Comparison of ENCODE assay signal across 16 cellular contexts in the genomic region with DNA sequence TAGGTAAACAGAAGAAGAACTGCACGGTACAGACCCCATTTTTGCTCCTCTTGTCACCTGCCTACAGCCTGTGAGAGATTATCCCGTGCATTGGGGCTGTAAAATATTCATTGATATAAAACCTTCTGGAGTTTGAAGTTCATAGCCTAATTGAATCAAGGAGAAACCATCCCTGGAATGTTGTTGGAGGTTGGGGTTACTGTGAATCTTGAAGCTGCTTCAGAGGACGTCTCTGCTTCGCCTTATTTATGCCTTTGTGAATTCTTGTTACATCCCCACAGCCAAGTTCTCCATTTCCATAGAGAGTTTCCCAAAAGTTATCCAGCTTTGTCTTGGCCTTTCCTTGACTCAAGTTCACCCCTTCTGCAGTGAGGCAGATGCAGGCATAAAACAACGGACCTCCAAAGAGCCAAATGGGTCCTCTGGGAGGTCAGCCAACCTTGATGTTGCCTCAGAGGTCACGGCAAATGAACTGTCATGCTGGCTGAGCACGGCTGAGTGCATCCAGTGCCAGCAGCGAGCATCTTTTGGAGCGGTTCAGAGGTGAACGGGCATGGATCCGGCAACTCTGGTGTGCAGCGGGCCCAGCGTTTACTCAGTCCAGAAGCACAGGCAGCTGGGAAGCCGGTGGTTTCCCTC.
DNase-seq lines count a peak whose midpoint lies in the region; ATAC-seq and TF ChIP-seq lines count a peak whose summit lies in the region.
"Had no signal": no experiment of that assay in that cellular context is flagged by ENCODE, and none has a peak within 500 bp of the region (broad histone marks: within the 10 kb centered on the region; RNA-seq: fewer than 3 reads in every experiment).

No MANE protein-coding gene starts in this region.

- ATAC-seq in SK-N-SH treated with all-trans-retinoic acid at 6 μM for 48 hours = peak; percentile 8; the same call in 2 of the 3 replicates
- peak; percentile 56 for ATAC-seq in aorta (ENCODE audit: low FRiP score)
- no peak for ATAC-seq in naive thymus-derived CD4-positive, alpha-beta T cell
- ATAC-seq in left colon = no peak
- ATAC-seq: stimulated activated naive CD8-positive, alpha-beta T cell treated with anti-CD3 and anti-CD28 coated beads, Interleukin-15, Interleukin-2, amounts not matched to agents 100 U/mL and 50 U/mL, for 24 hours had no signal

- H3K4me3 Mint-ChIP-seq in naive thymus-derived CD4-positive, alpha-beta T cell = no peak overlapping the region
- H3K4me3 Mint-ChIP-seq: activated CD4-positive, alpha-beta T cell treated with anti-CD3 and anti-CD28 coated beads, Interleukin-2, amount 10 ng/mL, durations not matched to agents 24 days and 14 days had no signal

- peaks cover 7 to 15% (median 12%) of the 10 kb centered on the region in 7 donors for H3K4me1 Mint-ChIP-seq in naive thymus-derived CD4-positive, alpha-beta T cell

- H3K36me3 ChIP-seq in SK-N-SH (replicated peaks in 1 of 2; ENCODE audit: control insufficient read depth in 1 of 2, insufficient read depth in 2 of 2, low read length in 1 of 2) = no peaks in the 10 kb centered on the region
- H3K36me3 ChIP-seq in osteoblast (ENCODE audit: insufficient read depth, low read length) = no peaks in the 10 kb centered on the region
- H3K36me3 ChIP-seq in aorta (ENCODE audit: control insufficient read depth in 1 of 2, insufficient read depth in 2 of 2, low read length in 1 of 2) = no peaks in the 10 kb centered on the region
- H3K36me3 ChIP-seq in naive thymus-derived CD4-positive, alpha-beta T cell (ENCODE audit: control insufficient read depth in 2 of 3, insufficient read depth in 3 of 3, low read length in 3 of 3) = no peaks in the 10 kb centered on the region
- H3K36me3 ChIP-seq: neutrophil, spleen had no signal

- H3K4me1 ChIP-seq in SK-N-SH (ENCODE audit: control insufficient read depth in 1 of 2, insufficient read depth in 2 of 2, low read depth in 1 of 2, low read length in 1 of 2) (peaks cover 15 to 28% of the 10 kb centered on the region in 2 experiments), osteoblast (ENCODE audit: insufficient read depth, low read length) (peaks cover 35% of the 10 kb centered on the region), aorta (ENCODE audit: control insufficient read depth in 1 of 2, insufficient read depth in 2 of 2, low read length in 2 of 2) (peaks cover 0 to 3% of the 10 kb centered on the region in 2 donors)
- peaks cover 0 to 12% of the 10 kb centered on the region in 2 donors for H3K4me1 ChIP-seq in naive thymus-derived CD4-positive, alpha-beta T cell (ENCODE audit: control insufficient read depth in 2 of 2, insufficient read depth in 2 of 2, low read length in 2 of 2)

- H3K4me2 ChIP-seq in SK-N-SH (no peak overlapping the region), osteoblast (ENCODE audit: insufficient read depth, low read length) (peak overlapping the region; percentile 38)

- H4K20me1 ChIP-seq in SK-N-SH (ENCODE audit: insufficient read depth) (no peaks in the 10 kb centered on the region), osteoblast (ENCODE audit: insufficient read depth, low read length) (no peaks in the 10 kb centered on the region)

- H2AFZ ChIP-seq in SK-N-SH (ENCODE audit: low read depth) (no peak overlapping the region), osteoblast (ENCODE audit: low read length) (no peak overlapping the region)

- H3K4me3 ChIP-seq in SK-N-SH (ENCODE audit: low read depth in 2 of 2, low read length in 1 of 2) = no peak overlapping the region
- peak overlapping the region; percentile 6 for H3K4me3 ChIP-seq in osteoblast (ENCODE audit: insufficient read depth, low read length)
- H3K4me3 ChIP-seq in aorta (ENCODE audit: low read length in 2 of 2) = no peak overlapping the region
- H3K4me3 ChIP-seq in naive thymus-derived CD4-positive, alpha-beta T cell (ENCODE audit: low read length) = no peak overlapping the region
- H3K4me3 ChIP-seq: spleen had no signal

- no peaks in the 10 kb centered on the region for H3K9me3 ChIP-seq in SK-N-SH
- no peaks in the 10 kb centered on the region for H3K9me3 ChIP-seq in osteoblast (ENCODE audit: low read depth, low read length)
- no peaks in the 10 kb centered on the region for H3K9me3 ChIP-seq in aorta (ENCODE audit: control insufficient read depth, low read length)
- no peaks in the 10 kb centered on the region for H3K9me3 ChIP-seq in naive thymus-derived CD4-positive, alpha-beta T cell (ENCODE audit: control insufficient read depth in 2 of 3, low read length in 3 of 3)
- H3K9me3 ChIP-seq: neutrophil, spleen had no signal

- WGBS in SK-N-SH (ENCODE audit: low lambda C conversion rate) = 87% methylated on average over 14 of the region's 14 CpGs
- WGBS in aorta, 2 donors = 94 to 95% methylated on average over 14 of the region's 14 CpGs

- no peak for TF ChIP-seq RAD21 in SK-N-SH (IDR thresholded peaks at IDR 0.05; ENCODE audit: low read length)

- H3K36me3 Mint-ChIP-seq in naive thymus-derived CD4-positive, alpha-beta T cell = peaks cover 0 to 4% (median 0%) of the 10 kb centered on the region in 5 donors

- no peaks in the 10 kb centered on the region for H3K9me3 Mint-ChIP-seq in naive thymus-derived CD4-positive, alpha-beta T cell
- H3K9me3 Mint-ChIP-seq: activated CD4-positive, alpha-beta T cell treated with anti-CD3 and anti-CD28 coated beads, Interleukin-2, amount 10 ng/mL, durations not matched to agents 24 days and 14 days had no signal

- H3K27me3 Mint-ChIP-seq in naive thymus-derived CD4-positive, alpha-beta T cell = peaks cover 0 to 5% (median 0%) of the 10 kb centered on the region in 5 donors

- H3K9ac ChIP-seq in SK-N-SH = no peak overlapping the region

- DNase-seq in SK-N-SH (no peak), fibroblast of peridontal ligament (ENCODE audit: extremely low read depth) (peak; percentile 13), osteoblast (ENCODE audit: insufficient read length, low spot score, missing footprints) (no peak), aorta (no peak), left colon (no peak)
- DNase-seq in naive thymus-derived CD4-positive, alpha-beta T cell = no peak
- no peak for DNase-seq in activated naive CD4-positive, alpha-beta T cell treated with Interleukin-2 at 50 U/mL for 16 hours
- DNase-seq: 8988T; activated CD4-positive, alpha-beta T cell treated with anti-CD3 and anti-CD28 coated beads, Interleukin-2, amount 10 ng/mL, durations not matched to agents 24 days and 14 days; activated T-cell treated with anti-CD3 and anti-CD28 coated beads, Interleukin-2, amount 50 U/mL, for 48 hours; NCI-H146; NCI-H345; spleen; stimulated activated naive CD8-positive, alpha-beta T cell treated with anti-CD3 and anti-CD28 coated beads, Interleukin-15, Interleukin-2, amounts not matched to agents 100 U/mL and 50 U/mL, for 24 hours had no signal

- POLR2A ChIA-PET in SK-N-SH (lab: Yijun Ruan, JAX) = no interaction called here
- POLR2A ChIA-PET in naive thymus-derived CD4-positive, alpha-beta T cell (lab: Charles Lee) = no interaction called here

- TF ChIP-seq CTCF in SK-N-SH (IDR thresholded peaks at IDR 0.05) (no peak), osteoblast (IDR thresholded peaks at IDR 0.05; ENCODE audit: extremely low read depth, low read depth, low read length) (no peak)

- no peak for TF ChIP-seq EP300 in SK-N-SH (IDR thresholded peaks at IDR 0.05; ENCODE audit: borderline replicate concordance in 1 of 2, low read depth in 1 of 2, low read length in 1 of 2)

- H3K79me2 ChIP-seq in SK-N-SH (ENCODE audit: insufficient read depth) (no peaks in the 10 kb centered on the region), osteoblast (ENCODE audit: insufficient read depth, low read length) (no peaks in the 10 kb centered on the region)

- CTCF ChIA-PET in SK-N-SH (lab: Yijun Ruan, JAX) = interaction anchor here (1.0 to 1.4 kb wide), 2 partner anchors 33 to 42 kb away, joined by 3 to 4 read pairs; no protein-coding TSS in a partner anchor
- CTCF ChIA-PET in naive thymus-derived CD4-positive, alpha-beta T cell (lab: Charles Lee) = no interaction called here

- H3K27ac ChIP-seq in SK-N-SH (ENCODE audit: low read depth in 2 of 2, low read length in 1 of 2) (no peak overlapping the region), osteoblast (ENCODE audit: low read depth, low read length) (peak overlapping the region; percentile 29), aorta (ENCODE audit: low read depth in 1 of 2, low read length in 2 of 2) (no peak overlapping the region)
- no peak overlapping the region for H3K27ac ChIP-seq in naive thymus-derived CD4-positive, alpha-beta T cell (ENCODE audit: low read depth, low read length)
- H3K27ac ChIP-seq: neutrophil, spleen had no signal

- no peaks in the 10 kb centered on the region for H3K27me3 ChIP-seq in SK-N-SH (ENCODE audit: insufficient read depth)
- H3K27me3 ChIP-seq in osteoblast (ENCODE audit: insufficient read depth, low read length) = no peaks in the 10 kb centered on the region
- no peaks in the 10 kb centered on the region for H3K27me3 ChIP-seq in aorta (ENCODE audit: control insufficient read depth in 1 of 2, insufficient read depth in 2 of 2, low read length in 1 of 2)
- no peaks in the 10 kb centered on the region for H3K27me3 ChIP-seq in naive thymus-derived CD4-positive, alpha-beta T cell (ENCODE audit: control insufficient read depth in 2 of 2, insufficient read depth in 2 of 2, low read length in 2 of 2)
- H3K27me3 ChIP-seq: neutrophil, spleen had no signal

- no peak overlapping the region for H3K27ac Mint-ChIP-seq in naive thymus-derived CD4-positive, alpha-beta T cell
- H3K27ac Mint-ChIP-seq: activated CD4-positive, alpha-beta T cell treated with anti-CD3 and anti-CD28 coated beads, Interleukin-2, amount 10 ng/mL, durations not matched to agents 24 days and 14 days had no signal

- H3K9me2 ChIP-seq in SK-N-SH = no peaks in the 10 kb centered on the region

- peaks cover 17% of the 10 kb centered on the region for H3F3A ChIP-seq in SK-N-SH (replicated peaks; ENCODE audit: insufficient read depth)

- intact Hi-C loops in aorta (cut with DNase I) (no loop called here), left colon (cut with DNase I, micrococcal nuclease) (no loop called here)
- intact Hi-C loops in naive thymus-derived CD4-positive, alpha-beta T cell (cut with micrococcal nuclease) = no loop called here

TF ChIP-seq in SK-N-SH treated with all-trans-retinoic acid at 6 μM for 48 hours, 23 proteins besides CTCF, POLR2A, EP300 and RAD21 (continues in another document):
- TF ChIP-seq RARB (CRISPR knock-in tag; IDR thresholded peaks at IDR 0.05) = no peak
- TF ChIP-seq OSR1 (CRISPR knock-in tag; IDR thresholded peaks at IDR 0.05) = no peak
- no peak for TF ChIP-seq ZNF70 (CRISPR knock-in tag; IDR thresholded peaks at IDR 0.05)
- no peak for TF ChIP-seq GLIS3 (CRISPR knock-in tag; IDR thresholded peaks at IDR 0.05)
- no peak for TF ChIP-seq ZFP30 (CRISPR knock-in tag; IDR thresholded peaks at IDR 0.05)

Comparison
In these comparisons a context has a peak if more than half of its experiments do, and no peak if none do; other contexts are left out.
1. ATAC-seq: peak in SK-N-SH treated with all-trans-retinoic acid at 6 μM for 48 hours (single experiment) and aorta (single experiment); none in naive thymus-derived CD4-positive, alpha-beta T cell (single experiment) and left colon (single experiment).